9 cellular contexts compared by ENCODE assay signal in genomic region chr2:12534646-12535263, GRCh38.
DNase-seq lines count a peak whose midpoint lies in the region; ATAC-seq and TF ChIP-seq lines count a peak whose summit lies in the region.
"Had no signal": no experiment of that assay in that cellular context is flagged by ENCODE, and none has a peak within 500 bp of the region (broad histone marks: within the 10 kb centered on the region; RNA-seq: fewer than 3 reads in every experiment).

No MANE protein-coding gene starts in this region.

- H3K36me3 ChIP-seq in Panc1 (ENCODE audit: control insufficient read depth, insufficient read depth, low read length), result no peaks in the 10 kb centered on the region

- in situ Hi-C loops in Caki2 (cut with HindIII; ENCODE audit: low pct_unique_long_range_greater_than_20kb, low sequenced_read_pairs), result no loop called here
- in situ Hi-C loops in Panc1 (cut with HindIII; ENCODE audit: low pct_unique_long_range_greater_than_20kb, low sequenced_read_pairs), result no loop called here

- peak; percentile 46 for DNase-seq in Caki2 (ENCODE audit: low read depth)
- DNase-seq in Panc1 (ENCODE audit: low read depth, low spot score), result peak; percentile 24
- peak; percentile 64 for DNase-seq in epithelial cell of prostate (ENCODE audit: low read depth, low spot score)
- no peak for DNase-seq in omental fat pad (ENCODE audit: low spot score)
- DNase-seq in NCI-H345 treated with DMSO at 0.1 percent for 48 hours (lab: John Stamatoyannopoulos, UW; ENCODE audit: unreplicated experiment), result no peak
- DNase-seq: GDM1 had no signal

- intact Hi-C loops in Panc1 (cut with micrococcal nuclease; ENCODE audit: unreplicated experiment), result loop anchor here (10.0 kb wide), 1 partner anchor 180 kb away; the partner anchor contains the start of gene TRIB2

- peak; percentile 96 for ATAC-seq in Panc1
- ATAC-seq in omental fat pad (ENCODE audit: low FRiP score), result peak; percentile 77
- no peak for ATAC-seq in HG03432 (IDR thresholded peaks at IDR 0.05; ENCODE audit: unreplicated experiment)
- ATAC-seq in HG03457 (IDR thresholded peaks at IDR 0.05; ENCODE audit: unreplicated experiment), result no peak
- ATAC-seq in HG02970 (IDR thresholded peaks at IDR 0.05; ENCODE audit: low FRiP score, unreplicated experiment), result no peak

- CTCF ChIA-PET in Panc1 (lab: Charles Lee), result interaction anchor here (0.6 kb wide), 1 partner anchor 472 kb away, joined by 4 read pairs; no protein-coding TSS in a partner anchor

- no peaks in the 10 kb centered on the region for H3K27me3 ChIP-seq in Panc1 (ENCODE audit: control insufficient read depth, insufficient read depth, low read length)

- H3K4me3 ChIP-seq in Panc1 (ENCODE audit: low read depth in 2 of 2, low read length in 2 of 2), result 0 out of 4 replicates have a peak overlapping the region, but pooled peaks of 1 of the 2 experiments have one; percentile 9

- TF ChIP-seq CTCF in Panc1 (IDR thresholded peaks at IDR 0.05), result no peak
- TF ChIP-seq CTCF in omental fat pad (IDR thresholded peaks at IDR 0.05), result no peak

- H3K9me3 ChIP-seq in Panc1 (ENCODE audit: control insufficient read depth, insufficient read depth, low read depth, low read length), result no peaks in the 10 kb centered on the region

- H3K4me1 ChIP-seq in Panc1 (ENCODE audit: control insufficient read depth, insufficient read depth, low read length), result peaks cover 24% of the 10 kb centered on the region

- POLR2A ChIA-PET in Panc1 (lab: Charles Lee), result interaction anchor here (0.7 kb wide), 1 partner anchor 14 kb away, joined by 8 read pairs; no protein-coding TSS in a partner anchor

- no TSS peak for BruUV-seq in Panc1 (replicated peaks; lab: Mats Ljungman, UMichigan)

- H3K27ac ChIP-seq in Panc1 (ENCODE audit: low read length) (peak overlapping the region; percentile 75), epithelial cell of prostate (peak overlapping the region; percentile 38)

Comparison
In these comparisons a context has a peak if more than half of its experiments do, and no peak if none do; other contexts are left out.
1. DNase-seq: peak in Caki2 (single experiment), Panc1 (single experiment) and epithelial cell of prostate (single experiment); none in omental fat pad (single experiment) and NCI-H345 treated with DMSO at 0.1 percent for 48 hours (single experiment).
2. ATAC-seq: peak in Panc1 (single experiment) and omental fat pad (single experiment); none in HG03432 (single experiment), HG03457 (single experiment) and HG02970 (single experiment).